ENCODE assay signal across 1 cellular context in the genomic region with DNA sequence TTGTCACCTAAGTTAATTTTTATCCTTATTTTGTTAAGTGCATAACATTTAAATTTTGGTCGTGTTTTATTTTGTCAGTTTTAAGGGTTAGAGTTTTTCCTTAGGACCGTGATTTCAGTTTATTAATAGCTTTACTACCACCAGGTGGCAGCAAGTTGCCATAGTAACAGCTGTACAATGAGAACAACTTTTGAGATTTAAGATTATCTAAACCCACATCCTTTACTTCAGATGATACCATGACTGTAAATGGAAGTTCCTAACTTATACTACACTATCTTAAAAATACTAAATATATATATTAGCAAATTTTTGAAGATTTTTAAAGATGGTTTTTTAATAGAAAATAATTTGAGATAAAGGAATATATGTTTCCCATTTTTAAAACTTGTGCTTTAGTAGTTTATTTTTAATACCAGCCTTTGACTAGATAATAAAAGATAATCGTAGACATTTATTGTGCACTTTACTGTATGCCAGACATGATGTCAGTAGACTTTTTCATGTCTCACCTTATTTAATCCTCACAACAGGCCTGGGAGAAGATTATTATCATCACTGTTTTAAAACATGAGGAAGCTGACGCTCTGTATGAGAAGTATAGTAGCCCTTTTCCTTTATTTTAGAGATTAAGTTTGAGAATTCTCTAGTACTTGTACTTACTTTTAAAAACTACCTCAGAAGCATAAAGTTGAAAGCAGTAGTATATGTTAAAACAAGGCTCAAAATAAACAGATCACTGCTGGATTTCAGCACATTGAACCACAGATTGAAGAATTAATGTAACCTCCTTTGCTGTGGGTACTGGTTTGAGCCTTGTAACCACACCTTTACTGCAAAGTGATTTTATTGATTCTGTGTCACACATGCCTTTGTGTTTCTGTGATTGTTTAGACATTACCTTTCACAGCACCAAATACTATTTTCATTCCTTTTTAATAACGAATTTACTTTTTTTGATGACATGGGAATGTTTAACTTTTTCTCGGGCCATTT.
TF ChIP-seq lines count a peak whose summit lies in the region.

No MANE protein-coding gene starts in this region.

TF ChIP-seq in H1, 55 proteins besides CTCF, POLR2A, EP300 and RAD21:
- TF ChIP-seq RNF2 (IDR thresholded peaks at IDR 0.05; ENCODE audit: borderline replicate concordance, low read depth, low read length, missing control alignments, poor library complexity, severe bottlenecking), result no peak
- TF ChIP-seq RFX5 (IDR thresholded peaks at IDR 0.05; ENCODE audit: borderline replicate concordance, low read depth, low read length), result no peak
- TF ChIP-seq SP2 (IDR thresholded peaks at IDR 0.05; ENCODE audit: low read length), result no peak
- TF ChIP-seq POLR2AphosphoS5 (IDR thresholded peaks at IDR 0.05; ENCODE audit: low read depth, low read length), result no peak
- no peak for TF ChIP-seq TAF7 (optimal IDR thresholded peaks at IDR 0.05; ENCODE audit: borderline replicate concordance, low read depth, low read length)
- TF ChIP-seq TCF12 (IDR thresholded peaks at IDR 0.05; ENCODE audit: low read depth, low read length), result no peak
- TF ChIP-seq JUN (IDR thresholded peaks at IDR 0.05; ENCODE audit: low read depth, low read length), result no peak
- TF ChIP-seq, protein P1, sequence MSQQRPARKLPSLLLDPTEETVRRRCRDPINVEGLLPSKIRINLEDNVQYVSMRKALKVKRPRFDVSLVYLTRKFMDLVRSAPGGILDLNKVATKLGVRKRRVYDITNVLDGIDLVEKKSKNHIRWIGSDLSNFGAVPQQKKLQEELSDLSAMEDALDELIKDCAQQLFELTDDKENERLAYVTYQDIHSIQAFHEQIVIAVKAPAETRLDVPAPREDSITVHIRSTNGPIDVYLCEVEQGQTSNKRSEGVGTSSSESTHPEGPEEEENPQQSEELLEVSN (IDR thresholded peaks at IDR 0.05), result no peak
- no peak for TF ChIP-seq CHD1 (IDR thresholded peaks at IDR 0.05; ENCODE audit: low read depth, low read length)
- TF ChIP-seq NRF1 (IDR thresholded peaks at IDR 0.05; ENCODE audit: low read depth, low read length), result no peak
- no peak for TF ChIP-seq EGR1 (IDR thresholded peaks at IDR 0.05; ENCODE audit: borderline replicate concordance, low read depth, low read length)
- TF ChIP-seq KDM5A (IDR thresholded peaks at IDR 0.05; ENCODE audit: low read length), result no peak
- TF ChIP-seq CEBPB (IDR thresholded peaks at IDR 0.05; ENCODE audit: low read depth, low read length), result no peak
- no peak for TF ChIP-seq SP4 (IDR thresholded peaks at IDR 0.05; ENCODE audit: low read length)
- TF ChIP-seq TBP (IDR thresholded peaks at IDR 0.05; ENCODE audit: low read depth, low read length), result no peak
- TF ChIP-seq SUZ12 (IDR thresholded peaks at IDR 0.05; ENCODE audit: low read length), result no peak
- TF ChIP-seq EZH2 (IDR thresholded peaks at IDR 0.05; ENCODE audit: low read depth, low read length, severe bottlenecking), result no peak
- no peak for TF ChIP-seq GTF2F1 (IDR thresholded peaks at IDR 0.05; ENCODE audit: borderline replicate concordance, low read depth, low read length)
- no peak for TF ChIP-seq KDM1A (IDR thresholded peaks at IDR 0.05; ENCODE audit: borderline replicate concordance, low read length)
- TF ChIP-seq, protein P2, sequence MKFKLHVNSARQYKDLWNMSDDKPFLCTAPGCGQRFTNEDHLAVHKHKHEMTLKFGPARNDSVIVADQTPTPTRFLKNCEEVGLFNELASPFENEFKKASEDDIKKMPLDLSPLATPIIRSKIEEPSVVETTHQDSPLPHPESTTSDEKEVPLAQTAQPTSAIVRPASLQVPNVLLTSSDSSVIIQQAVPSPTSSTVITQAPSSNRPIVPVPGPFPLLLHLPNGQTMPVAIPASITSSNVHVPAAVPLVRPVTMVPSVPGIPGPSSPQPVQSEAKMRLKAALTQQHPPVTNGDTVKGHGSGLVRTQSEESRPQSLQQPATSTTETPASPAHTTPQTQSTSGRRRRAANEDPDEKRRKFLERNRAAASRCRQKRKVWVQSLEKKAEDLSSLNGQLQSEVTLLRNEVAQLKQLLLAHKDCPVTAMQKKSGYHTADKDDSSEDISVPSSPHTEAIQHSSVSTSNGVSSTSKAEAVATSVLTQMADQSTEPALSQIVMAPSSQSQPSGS (IDR thresholded peaks at IDR 0.05; ENCODE audit: low read length), result no peak
